In genomic region chr13:30376426-30377311, GRCh38 we compare ENCODE assay signal across 8 cellular contexts. TPM values are rescaled to one million over a fixed set of nuclear protein-coding genes. Genes with fewer than 3 reads are reported as not detected.
DNase-seq lines count a peak whose midpoint lies in the region; ATAC-seq and TF ChIP-seq lines count a peak whose summit lies in the region.

No MANE protein-coding gene starts in this region.

- no peak overlapping the region for H3K9ac ChIP-seq in GM23248

- H3K27ac ChIP-seq in KOPT-K1 (ENCODE audit: low read depth, low read length, poor library complexity, severe bottlenecking) (peak overlapping the region; percentile 98), GM23248 (no peak overlapping the region)

- in situ Hi-C loops in GM23248 (cut with MboI): no loop called here

- no peaks in the 10 kb centered on the region for H3K27me3 ChIP-seq in GM23248 (replicated peaks; ENCODE audit: insufficient read depth)

- H3K9me3 Mint-ChIP-seq in osteocyte (ENCODE audit: unreplicated experiment): no peaks in the 10 kb centered on the region

- H3K4me1 ChIP-seq in GM23248 (ENCODE audit: insufficient read depth): 0 out of 2 replicates have a peak, but pooled peaks cover 7% of the 10 kb centered on the region

- H3K36me3 Mint-ChIP-seq in osteocyte (ENCODE audit: unreplicated experiment): no peaks in the 10 kb centered on the region

- DNase-seq in activated CD4-positive, CD25-positive, alpha-beta regulatory T cell treated with anti-CD3 and anti-CD28 coated beads, Interleukin-2, amount 50 U/mL, for 16 hours (ENCODE audit: low read depth, low spot score): peak; percentile 47
- DNase-seq in germinal center (ENCODE audit: low spot score): peak; percentile 66
- peak; percentile 57 for DNase-seq in stimulated activated naive CD4-positive, alpha-beta T cell treated with Interleukin-2 at 50 U/mL for 16 hours (lab: John Stamatoyannopoulos, UW)
- no peak for DNase-seq in osteocyte (ENCODE audit: extremely low spot score, unreplicated experiment)
- no peak for DNase-seq in GM23248

- no peaks in the 10 kb centered on the region for H4K20me1 ChIP-seq in GM23248 (ENCODE audit: insufficient read depth)

- TF ChIP-seq CTCF in osteocyte (IDR thresholded peaks at IDR 0.05): no peak

- H3K4me1 Mint-ChIP-seq in osteocyte (ENCODE audit: unreplicated experiment): peaks cover 5% of the 10 kb centered on the region

- no peak overlapping the region for H3K4me2 ChIP-seq in GM23248 (ENCODE audit: unreplicated experiment)

- H3K9me3 ChIP-seq in KOPT-K1 (ENCODE audit: insufficient read depth, low read length, poor library complexity, severe bottlenecking): no peaks in the 10 kb centered on the region
- H3K9me3 ChIP-seq in GM23248 (ENCODE audit: low read depth): no peaks in the 10 kb centered on the region

- no peak overlapping the region for H3K27ac Mint-ChIP-seq in osteocyte (ENCODE audit: unreplicated experiment)

- H2AFZ ChIP-seq in GM23248: no peak overlapping the region

- peaks cover 23% of the 10 kb centered on the region for H3K27me3 Mint-ChIP-seq in osteocyte (ENCODE audit: unreplicated experiment)

- no peaks in the 10 kb centered on the region for H3F3A ChIP-seq in GM23248 (ENCODE audit: insufficient read depth)

- H3K36me3 ChIP-seq in KOPT-K1 (ENCODE audit: insufficient read depth, low read length): no peaks in the 10 kb centered on the region
- no peaks in the 10 kb centered on the region for H3K36me3 ChIP-seq in GM23248 (ENCODE audit: low read depth)

- peak; percentile 52 for ATAC-seq in GM21447 (IDR thresholded peaks at IDR 0.05; ENCODE audit: unreplicated experiment)

- WGBS in GM23248 (ENCODE audit: low coverage in 1 of 2, low lambda C conversion rate in 2 of 2, missing lambda C conversion rate in 2 of 2), 2 experiments: 72 to 73% methylated on average over 5 of the region's 5 CpGs

- H3K4me3 ChIP-seq in GM08714 (ENCODE audit: low read length) (peak overlapping the region; percentile 65; the same call in 1 of the 2 replicates), GM23248 (no peak overlapping the region)

- H3K79me2 ChIP-seq in GM23248 (ENCODE audit: insufficient read depth): no peaks in the 10 kb centered on the region

- H3K9me2 ChIP-seq in GM23248 (ENCODE audit: insufficient read depth): no peaks in the 10 kb centered on the region

- H3K4me3 Mint-ChIP-seq in osteocyte (ENCODE audit: unreplicated experiment): no peak overlapping the region

RNA-seq across cellular contexts. Expression of gene UBE2L5, which starts 45.6 kb away (rescaled TPM):
- not detected in 2 replicates for total RNA-seq in osteocyte
- total RNA-seq in GM23248 (2014; rRNA removed; shearing (Covaris generic)): not detected in 2 replicates
- polyA plus RNA-seq in GM23248 (2016; fragmentation: Nextera tagmentation; extraction: Ambion mirVana): not detected in 2 replicates

Comparison
In these comparisons a context has a peak if more than half of its experiments do, and no peak if none do; other contexts are left out.
1. DNase-seq: peak in activated CD4-positive, CD25-positive, alpha-beta regulatory T cell treated with anti-CD3 and anti-CD28 coated beads, Interleukin-2, amount 50 U/mL, for 16 hours (single experiment), germinal center (single experiment) and stimulated activated naive CD4-positive, alpha-beta T cell treated with Interleukin-2 at 50 U/mL for 16 hours (single experiment); none in osteocyte (single experiment) and GM23248 (single experiment).